8 cellular contexts compared by ENCODE assay signal in the genomic region with DNA sequence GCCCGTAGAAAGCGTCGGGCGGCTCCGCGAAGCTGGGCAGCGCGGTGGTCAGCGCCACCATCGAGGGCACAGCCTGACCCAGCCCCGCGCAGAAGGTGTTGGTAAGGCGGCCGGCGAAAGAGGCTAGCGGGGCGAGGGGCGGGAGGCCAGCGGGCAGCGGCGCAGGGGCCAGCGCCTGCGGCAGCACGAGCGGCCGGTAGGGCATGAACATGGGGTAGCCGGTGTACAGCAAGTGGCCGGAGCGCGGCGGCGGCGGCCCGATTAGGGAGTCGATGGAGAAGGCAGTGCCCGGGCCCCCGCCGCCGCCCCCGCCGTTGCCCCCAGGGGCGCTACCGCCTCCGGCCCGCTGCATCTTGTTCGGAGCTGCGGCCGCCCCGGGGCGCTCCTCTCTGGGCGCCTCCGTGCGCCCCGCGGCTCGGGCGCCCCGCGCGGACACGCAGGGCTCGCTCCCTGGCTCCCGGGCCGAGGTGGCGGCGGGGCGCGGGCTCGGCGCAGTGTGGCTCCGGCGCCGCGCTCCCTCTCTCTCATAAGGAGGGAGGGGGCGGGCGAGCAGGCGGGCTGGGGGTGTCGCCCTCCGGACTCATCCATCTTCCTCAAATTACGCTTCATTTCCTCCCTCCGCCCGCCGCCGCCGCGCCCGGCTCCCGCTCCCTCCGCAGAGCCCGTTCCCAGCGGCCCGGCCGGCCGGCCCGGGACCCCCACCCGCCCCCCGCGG. TPM values are rescaled to one million over a fixed set of nuclear protein-coding genes. Genes with fewer than 3 reads are reported as not detected.
DNase-seq lines count a peak whose midpoint lies in the region; ATAC-seq lines count a peak whose summit lies in the region.

GBX1 (minus strand) TSS at position 498 of the 715 bp plus-strand sequence; CDS start at position 352, 146 bp downstream.

- H3K4me3 Mint-ChIP-seq in activated naive CD8-positive, alpha-beta T cell = peak within 1 kb of the TSS; percentile 81
- H3K4me3 Mint-ChIP-seq in stimulated activated effector memory CD8-positive, alpha-beta T cell treated with anti-CD3 and anti-CD28 coated beads, Interleukin-12 subunit alpha, Interleukin-12 subunit beta, amount 100 ng/mL, for 72 hours = peak within 1 kb of the TSS; percentile 66

- DNase-seq in 8988T (peak; percentile 58), NCI-H2029 (lab: John Stamatoyannopoulos, UW) (no peak), cerebellum (ENCODE audit: low spot score) (no peak), ureter (ENCODE audit: low spot score) (no peak)
- no peak for DNase-seq in stimulated activated effector memory CD8-positive, alpha-beta T cell treated with anti-CD3 and anti-CD28 coated beads, Interleukin-12 subunit alpha, Interleukin-12 subunit beta, amount 100 ng/mL, for 72 hours (ENCODE audit: low spot score in 2 of 2)

- H3K9me3 Mint-ChIP-seq in activated naive CD8-positive, alpha-beta T cell (ENCODE audit: low read depth) = no peaks in the 10 kb centered on the region
- H3K9me3 Mint-ChIP-seq in stimulated activated effector memory CD8-positive, alpha-beta T cell treated with anti-CD3 and anti-CD28 coated beads, Interleukin-12 subunit alpha, Interleukin-12 subunit beta, amount 100 ng/mL, for 72 hours = no peaks in the 10 kb centered on the region

- H3K27me3 Mint-ChIP-seq in activated naive CD8-positive, alpha-beta T cell = peaks cover 22% of the 10 kb centered on the region

- H3K9me3 ChIP-seq in iPS-18c (ENCODE audit: control insufficient read depth, insufficient read depth, low read length) = peaks cover 4% of the 10 kb centered on the region

- H3K27ac Mint-ChIP-seq in activated naive CD8-positive, alpha-beta T cell = no peak within 1 kb of the TSS
- no peak within 1 kb of the TSS for H3K27ac Mint-ChIP-seq in stimulated activated effector memory CD8-positive, alpha-beta T cell treated with anti-CD3 and anti-CD28 coated beads, Interleukin-12 subunit alpha, Interleukin-12 subunit beta, amount 100 ng/mL, for 72 hours

- peaks cover 8% of the 10 kb centered on the region for H3K4me1 Mint-ChIP-seq in activated naive CD8-positive, alpha-beta T cell (ENCODE audit: low read depth)
- H3K4me1 Mint-ChIP-seq in stimulated activated effector memory CD8-positive, alpha-beta T cell treated with anti-CD3 and anti-CD28 coated beads, Interleukin-12 subunit alpha, Interleukin-12 subunit beta, amount 100 ng/mL, for 72 hours = peaks cover 15% of the 10 kb centered on the region

- peak within 1 kb of the TSS; percentile 61 for H3K4me3 ChIP-seq in iPS-18c (ENCODE audit: insufficient read depth, low read depth, low read length)

- no peaks in the 10 kb centered on the region for H3K36me3 Mint-ChIP-seq in activated naive CD8-positive, alpha-beta T cell
- no peaks in the 10 kb centered on the region for H3K36me3 Mint-ChIP-seq in stimulated activated effector memory CD8-positive, alpha-beta T cell treated with anti-CD3 and anti-CD28 coated beads, Interleukin-12 subunit alpha, Interleukin-12 subunit beta, amount 100 ng/mL, for 72 hours

- ATAC-seq in HG02759 (IDR thresholded peaks at IDR 0.05; ENCODE audit: unreplicated experiment) = peak; percentile 11
- ATAC-seq in stimulated activated effector memory CD8-positive, alpha-beta T cell treated with anti-CD3 and anti-CD28 coated beads, Interleukin-12 subunit alpha, Interleukin-12 subunit beta, amount 100 ng/mL, for 72 hours = peak; percentile 49

RNA-seq across cellular contexts. Expression of gene GBX1, which starts in this region (rescaled TPM):
- total RNA-seq in cerebellum (not detected), ureter (not detected)
